Comparison of ENCODE assay signal across 7 cellular contexts in genomic region chr11:62881579-62882427, GRCh38. TPM values are rescaled to one million over a fixed set of nuclear protein-coding genes. Genes with fewer than 3 reads are reported as not detected.
DNase-seq lines count a peak whose midpoint lies in the region; ATAC-seq and TF ChIP-seq lines count a peak whose summit lies in the region.

No MANE protein-coding gene starts in this region.

- peaks cover 48% of the 10 kb centered on the region for H3K36me3 ChIP-seq in brain microvascular endothelial cell (replicated peaks)

- peak overlapping the region; percentile 100 for H3K4me3 ChIP-seq in brain microvascular endothelial cell (ENCODE audit: low read depth, low read length)

- H3K36me3 Mint-ChIP-seq in immature natural killer cell: peaks cover 22 to 32% (median 23%) of the 10 kb centered on the region in 3 donors

- DNase-seq in NCI-H1417 treated with DMSO at 0.1 percent for 48 hours (lab: John Stamatoyannopoulos, UW) (peak; percentile 88), UCSD-AML1 (lab: John Stamatoyannopoulos, UW; ENCODE audit: unreplicated experiment) (peak; percentile 93), brain microvascular endothelial cell (peak; percentile 97), immature natural killer cell (peak; percentile 84 to 87 (median 84)), smooth muscle cell of the brain vasculature (ENCODE audit: low read depth, low spot score) (peak; percentile 93)

- H3K4me1 Mint-ChIP-seq in immature natural killer cell: peaks cover 47 to 60% of the 10 kb centered on the region in 2 donors

- H3K27me3 Mint-ChIP-seq in immature natural killer cell (ENCODE audit: low read depth in 3 of 3): peaks cover 7 to 9% (median 8%) of the 10 kb centered on the region in 3 donors

- in situ Hi-C loops in brain microvascular endothelial cell (cut with HindIII; ENCODE audit: low pct_ligation_motif_present, low sequenced_read_pairs): no loop called here

- H3K27ac Mint-ChIP-seq in immature natural killer cell: peak overlapping the region; percentile 95 to 100 (median 99)

- peak overlapping the region; percentile 100 for H3K4me3 Mint-ChIP-seq in immature natural killer cell

- H3K9me3 Mint-ChIP-seq in immature natural killer cell: no peaks in the 10 kb centered on the region

- ATAC-seq in GM18505 (IDR thresholded peaks at IDR 0.05; ENCODE audit: unreplicated experiment) (peak; percentile 36), HG02798 (IDR thresholded peaks at IDR 0.05; ENCODE audit: poor library complexity, unreplicated experiment) (peak; percentile 43)

- H3K27ac ChIP-seq in brain microvascular endothelial cell: peak overlapping the region; percentile 97

- TF ChIP-seq CTCF in brain microvascular endothelial cell (IDR thresholded peaks at IDR 0.05; ENCODE audit: low read depth, low read length, missing control alignments): no peak

- peak; percentile 54 for TF ChIP-seq POLR2A in GM18505 (IDR thresholded peaks at IDR 0.05; ENCODE audit: borderline replicate concordance, extremely low read depth, insufficient read depth, insufficient read length)

- no peaks in the 10 kb centered on the region for H3K27me3 ChIP-seq in brain microvascular endothelial cell (replicated peaks)

RNA-seq across cellular contexts. Expression of gene SLC3A2, which starts 1.1 kb away (rescaled TPM):
- polyA plus RNA-seq in immature natural killer cell: 100 to 1,000 TPM; 134 to 162 (median 156) TPM

RNA-seq across cellular contexts. Expression of gene CHRM1, which starts 39.4 kb away (rescaled TPM):
- not detected for polyA plus RNA-seq in immature natural killer cell

RNA-seq across cellular contexts. Expression of gene WDR74, which starts 42.4 kb away (rescaled TPM):
- 10 to 100 TPM; 28.8 to 39.0 (median 31.9) TPM for polyA plus RNA-seq in immature natural killer cell

RNA-seq across cellular contexts. Expression of gene TEX54, which starts 49.2 kb away (rescaled TPM):
- 1 to 10 TPM in 2 of 3 donors, not detected in 1; 2.0 to 3.1 TPM for polyA plus RNA-seq in immature natural killer cell

RNA-seq across cellular contexts. Expression of gene STX5, which starts 50.0 kb away (rescaled TPM):
- 10 to 100 TPM; 46.9 to 47.7 (median 47.6) TPM for polyA plus RNA-seq in immature natural killer cell

Comparison
In these comparisons a context has a peak if more than half of its experiments do, and no peak if none do; other contexts are left out.
1. Peak in every context shown above with its lines: DNase-seq, ATAC-seq, H3K4me3 ChIP-seq and H3K27ac ChIP-seq.